Comparison of ENCODE assay signal across 9 cellular contexts in genomic region chr2:169585673-169586072, GRCh38. TPM values are rescaled to one million over a fixed set of nuclear protein-coding genes. Genes with fewer than 3 reads are reported as not detected.
DNase-seq lines count a peak whose midpoint lies in the region; ATAC-seq and TF ChIP-seq lines count a peak whose summit lies in the region.
"Had no signal": no experiment of that assay in that cellular context is flagged by ENCODE, and none has a peak within 500 bp of the region (broad histone marks: within the 10 kb centered on the region; RNA-seq: fewer than 3 reads in every experiment).

No MANE protein-coding gene starts in this region.

- peaks cover 4 to 30% (median 15%) of the 10 kb centered on the region in 5 experiments for H3K9me3 Mint-ChIP-seq in brain

- H3K36me3 Mint-ChIP-seq in brain = peaks cover 48% of the 10 kb centered on the region

- H3K79me2 ChIP-seq in mesendoderm (ENCODE audit: control insufficient read depth, insufficient read depth, low read length) = peaks cover 49% of the 10 kb centered on the region

- peaks cover 17% of the 10 kb centered on the region for H3K27me3 Mint-ChIP-seq in brain

- H3K27ac Mint-ChIP-seq in brain = peak overlapping the region; percentile 98 to 100 (median 100)

- intact Hi-C loops in heart right ventricle (cut with DNase I) (loop anchor here in 1 of 10 donors (10.0 kb wide), 1 partner anchor 109 kb away; the partner anchor contains the start of genes CFAP210 and PHOSPHO2), left ventricle myocardium superior (cut with micrococcal nuclease) (no loop called here), aorta (cut with DNase I) (no loop called here)

- DNase-seq in heart right ventricle (no peak), left ventricle myocardium superior (no peak), mesendoderm (no peak), aorta (no peak), mesenteric fat pad (ENCODE audit: low spot score) (no peak), inferior parietal cortex (ENCODE audit: extremely low spot score) (no peak)
- DNase-seq: NCI-H345 had no signal

- H2BK5ac ChIP-seq in mesendoderm (ENCODE audit: low read length) = no peak overlapping the region

- H2AK5ac ChIP-seq in mesendoderm (ENCODE audit: low read length) = no peak overlapping the region

- no peak overlapping the region for H3K23ac ChIP-seq in mesendoderm (ENCODE audit: low read length)

- no peak overlapping the region for H4K5ac ChIP-seq in mesendoderm (ENCODE audit: low read length)

- TF ChIP-seq CTCF in heart right ventricle (IDR thresholded peaks at IDR 0.05) (no peak), brain (conservative IDR thresholded peaks at IDR 0.05) (no peak)

- H3K18ac ChIP-seq in mesendoderm (ENCODE audit: low read length) = no peak overlapping the region

- H3K4me2 ChIP-seq in mesendoderm (ENCODE audit: low read length) = peak overlapping the region; percentile 12

- peak overlapping the region; percentile 53 to 95 (median 84) for H3K4me3 ChIP-seq in heart right ventricle
- peak overlapping the region; percentile 39 for H3K4me3 ChIP-seq in mesendoderm (ENCODE audit: low read length)
- peak overlapping the region; percentile 63 to 94 for H3K4me3 ChIP-seq in aorta (ENCODE audit: low read length in 2 of 2)

- H3K4ac ChIP-seq in mesendoderm (ENCODE audit: low read depth, low read length) = no peak overlapping the region

- peaks cover 5 to 49% (median 25%) of the 10 kb centered on the region in 9 donors for H3K4me1 ChIP-seq in heart right ventricle
- peaks cover 3% of the 10 kb centered on the region for H3K4me1 ChIP-seq in mesendoderm (ENCODE audit: control insufficient read depth, low read depth, low read length)
- no peaks in the 10 kb centered on the region for H3K4me1 ChIP-seq in aorta (ENCODE audit: control insufficient read depth in 1 of 2, insufficient read depth in 2 of 2, low read length in 2 of 2)

- H2BK15ac ChIP-seq in mesendoderm (replicated peaks; ENCODE audit: low read depth) = no peak overlapping the region

- H3K27ac ChIP-seq in heart right ventricle = peak overlapping the region in 6 of 10 donors; percentile 94 to 99 (median 98)
- H3K27ac ChIP-seq in mesendoderm (ENCODE audit: low read depth, low read length) = no peak overlapping the region
- H3K27ac ChIP-seq in aorta (ENCODE audit: low read depth in 1 of 2, low read length in 2 of 2) = no peak overlapping the region

- no peaks in the 10 kb centered on the region for H3K36me3 ChIP-seq in heart right ventricle
- H3K36me3 ChIP-seq in mesendoderm (ENCODE audit: control insufficient read depth, insufficient read depth, low read length) = no peaks in the 10 kb centered on the region
- H3K36me3 ChIP-seq in aorta (ENCODE audit: control insufficient read depth in 1 of 2, insufficient read depth in 2 of 2, low read length in 1 of 2) = no peaks in the 10 kb centered on the region

- peak overlapping the region; percentile 99 to 100 (median 100) for H3K4me3 Mint-ChIP-seq in brain

- peak overlapping the region; percentile 60 for H3K9ac ChIP-seq in mesendoderm (ENCODE audit: low read length)

- H3K27me3 ChIP-seq in heart right ventricle (no peaks in the 10 kb centered on the region), mesendoderm (ENCODE audit: insufficient read depth, low read length, poor library complexity) (no peaks in the 10 kb centered on the region), aorta (ENCODE audit: control insufficient read depth in 1 of 2, insufficient read depth in 2 of 2, low read length in 1 of 2) (no peaks in the 10 kb centered on the region)

- H2BK120ac ChIP-seq in mesendoderm (ENCODE audit: low read depth, low read length) = no peak overlapping the region

- ATAC-seq in heart right ventricle (no peak), left ventricle myocardium superior (no peak), aorta (ENCODE audit: low FRiP score) (no peak), GM21515 (IDR thresholded peaks at IDR 0.05; ENCODE audit: unreplicated experiment) (no peak)

- no peaks in the 10 kb centered on the region for H3K79me1 ChIP-seq in mesendoderm (ENCODE audit: low read length)

- H3K4me1 Mint-ChIP-seq in brain = peaks cover 50% of the 10 kb centered on the region

- H4K8ac ChIP-seq in mesendoderm (ENCODE audit: low read depth, low read length) = no peak overlapping the region

- 18 to 19% methylated on average over 7 of the region's 7 CpGs for WGBS in heart right ventricle, 2 donors
- WGBS in mesendoderm (ENCODE audit: extremely low coverage, insufficient coverage, low lambda C conversion rate) = no CpG with 5 or more reads among the region's 7 CpGs
- 24% methylated on average over 7 of the region's 7 CpGs for WGBS in aorta, 2 donors

- H3K56ac ChIP-seq in mesendoderm (ENCODE audit: low read length) = peak overlapping the region; percentile 74

- H3K9me3 ChIP-seq in heart right ventricle = peaks cover 0 to 12% (median 0%) of the 10 kb centered on the region in 11 donors
- no peaks in the 10 kb centered on the region for H3K9me3 ChIP-seq in aorta (ENCODE audit: control insufficient read depth, low read length)

RNA-seq across cellular contexts. Expression of gene PPIG, which starts 1.5 kb away (rescaled TPM):
- total RNA-seq in heart right ventricle (10 to 100 TPM; 34.8 to 50.1 (median 40.9) TPM), left ventricle myocardium superior (35.2 TPM), aorta (10 to 100 TPM; 52.5 to 55.0 TPM), mesenteric fat pad (44.1 TPM)
- polyA plus RNA-seq in heart right ventricle (10 to 100 TPM; 15.6 to 94.5 TPM), brain (ENCODE audit: insufficient read depth, low read depth, low replicate concordance) (8.1 TPM), aorta (10 to 100 TPM; 36.2 to 42.2 TPM)
- polyA plus RNA-seq in mesendoderm (2013, experiment 1 of 2) = 143 TPM
- polyA plus RNA-seq in mesendoderm (2013, experiment 2 of 2) = 144 TPM

RNA-seq across cellular contexts. Expression of gene FASTKD1, which starts 12.0 kb away (rescaled TPM):
- total RNA-seq in heart right ventricle (100 to 1,000 TPM in 1 of 10 donors, 10 to 100 TPM in 9; 42.4 to 101 (median 88.5) TPM), left ventricle myocardium superior (111 TPM), aorta (10 to 100 TPM; 12.3 to 24.2 TPM), mesenteric fat pad (17.5 TPM)
- polyA plus RNA-seq in heart right ventricle (100 to 1,000 TPM in 1 of 2 donors, 10 to 100 TPM in 1; 56.7 to 243 TPM), brain (ENCODE audit: insufficient read depth, low read depth, low replicate concordance) (4.3 TPM), aorta (10 to 100 TPM in 1 of 2 donors, 1 to 10 TPM in 1; 7.0 to 17.6 TPM)
- polyA plus RNA-seq in mesendoderm (2013, experiment 1 of 2) = 46.6 TPM
- polyA plus RNA-seq in mesendoderm (2013, experiment 2 of 2) = 43.7 TPM

Comparison
In these comparisons a context has a peak if more than half of its experiments do, and no peak if none do; other contexts are left out.
1. H3K27ac ChIP-seq: peak in heart right ventricle (6 of 10); none in mesendoderm (single experiment) and aorta (0 of 2).
2. Peak in every context shown above with its lines, with median percentiles within 50 percentile points of each other: H3K4me3 ChIP-seq.